23 cellular contexts compared by ENCODE assay signal in genomic region chr19:32543107-32543900, GRCh38. TPM values are rescaled to one million over a fixed set of nuclear protein-coding genes. Genes with fewer than 3 reads are reported as not detected.
DNase-seq lines count a peak whose midpoint lies in the region; ATAC-seq, FAIRE-seq and TF ChIP-seq lines count a peak whose summit lies in the region.
"Had no signal": no experiment of that assay in that cellular context is flagged by ENCODE, and none has a peak within 500 bp of the region (broad histone marks: within the 10 kb centered on the region; RNA-seq: fewer than 3 reads in every experiment).

No MANE protein-coding gene starts in this region.

- no peaks in the 10 kb centered on the region for H3K36me3 ChIP-seq in breast epithelium
- H3K36me3 ChIP-seq in bronchial epithelial cell (ENCODE audit: control insufficient read depth, insufficient read depth, low read length): no peaks in the 10 kb centered on the region
- H3K36me3 ChIP-seq: neural progenitor cell, right atrium auricular region, uterus had no signal

- no peak for ATAC-seq in HG03175 (IDR thresholded peaks at IDR 0.05; ENCODE audit: unreplicated experiment)
- ATAC-seq: activated naive CD8-positive, alpha-beta T cell treated with anti-CD3 and anti-CD28 coated beads, Interleukin-2, amount 50 U/mL, for 24 hours; activated T-helper 17 cell treated with anti-CD3 and anti-CD28 coated beads, Interleukin-2, amount 50 U/mL, for 72 hours; stimulated activated naive CD8-positive, alpha-beta T cell treated with anti-CD3 and anti-CD28 coated beads, Interleukin-15, amount 100 ng/mL, for 72 hours; T-helper 17 cell had no signal

- H3K27ac ChIP-seq in breast epithelium: no peak overlapping the region
- H3K27ac ChIP-seq: neural progenitor cell, right atrium auricular region, uterus had no signal

- no peak for TF ChIP-seq CTCF in MCF 10A (IDR thresholded peaks at IDR 0.05; ENCODE audit: unreplicated experiment)
- no peak for TF ChIP-seq CTCF in breast epithelium (IDR thresholded peaks at IDR 0.05)
- no peak for TF ChIP-seq CTCF in bronchial epithelial cell (IDR thresholded peaks at IDR 0.05; ENCODE audit: insufficient read depth, low read length, severe bottlenecking)

- H3K9me3 Mint-ChIP-seq in MCF 10A (ENCODE audit: unreplicated experiment): no peaks in the 10 kb centered on the region
- H3K9me3 Mint-ChIP-seq: mesothelial cell of epicardium had no signal

- no peaks in the 10 kb centered on the region for H3K27me3 Mint-ChIP-seq in MCF 10A (ENCODE audit: insufficient read depth, unreplicated experiment)

- no peak for TF ChIP-seq POLR2A in breast epithelium (IDR thresholded peaks at IDR 0.05)

- FAIRE-seq in bronchial epithelial cell (lab: Jason Lieb, UNC): no peak
- no peak for FAIRE-seq in urothelium cell line (lab: Jason Lieb, UNC)

- intact Hi-C loops in MCF 10A (cut with micrococcal nuclease) (no loop called here), breast epithelium (cut with DNase I; ENCODE audit: low total_unique reads) (no loop called here)

- peaks cover 0 to 9% of the 10 kb centered on the region in 2 donors for H3K27me3 ChIP-seq in breast epithelium
- H3K27me3 ChIP-seq in bronchial epithelial cell (ENCODE audit: control insufficient read depth, insufficient read depth, low read length): no peaks in the 10 kb centered on the region
- H3K27me3 ChIP-seq: neural progenitor cell, right atrium auricular region, uterus had no signal

- H3K4me3 ChIP-seq in breast epithelium: no peak overlapping the region
- no peak overlapping the region for H3K4me3 ChIP-seq in bronchial epithelial cell (ENCODE audit: low read depth, low read length)
- H3K4me3 ChIP-seq: neural progenitor cell, right atrium auricular region, uterus had no signal

- POLR2A ChIA-PET in MCF 10A (lab: Yijun Ruan, JAX): no interaction called here

- CTCF ChIA-PET in MCF 10A (lab: Yijun Ruan, JAX): interaction anchor here (0.6 to 1.0 kb wide), 2 partner anchors 20 to 517 kb away, joined by 3 to 4 read pairs; no protein-coding TSS in a partner anchor

- H3K4me3 Mint-ChIP-seq in MCF 10A (ENCODE audit: unreplicated experiment): no peak overlapping the region
- H3K4me3 Mint-ChIP-seq: activated naive CD8-positive, alpha-beta T cell treated with anti-CD3 and anti-CD28 coated beads, Interleukin-2, amount 50 U/mL, for 24 hours; activated T-helper 17 cell treated with anti-CD3 and anti-CD28 coated beads, Interleukin-2, amount 50 U/mL, for 72 hours; CD4-positive, CD25-positive, alpha-beta regulatory T cell; mesothelial cell of epicardium; neural progenitor cell; stimulated activated naive CD8-positive, alpha-beta T cell treated with anti-CD3 and anti-CD28 coated beads, Interleukin-15, amount 100 ng/mL, for 72 hours; T-helper 17 cell had no signal

- no TSS peak for BruUV-seq in MCF 10A (replicated peaks; lab: Mats Ljungman, UMichigan)

- no peaks in the 10 kb centered on the region for H3K36me3 Mint-ChIP-seq in MCF 10A (ENCODE audit: insufficient read depth, unreplicated experiment)
- H3K36me3 Mint-ChIP-seq: CD4-positive, CD25-positive, alpha-beta regulatory T cell; mesothelial cell of epicardium; neural progenitor cell had no signal

- H3K27ac Mint-ChIP-seq in MCF 10A (ENCODE audit: low read depth, unreplicated experiment): no peak overlapping the region
- H3K27ac Mint-ChIP-seq: activated naive CD8-positive, alpha-beta T cell treated with anti-CD3 and anti-CD28 coated beads, Interleukin-2, amount 50 U/mL, for 24 hours; activated T-helper 17 cell treated with anti-CD3 and anti-CD28 coated beads, Interleukin-2, amount 50 U/mL, for 72 hours; CD4-positive, CD25-positive, alpha-beta regulatory T cell; mesothelial cell of epicardium; neural progenitor cell; T-helper 17 cell had no signal

- H3K4me1 ChIP-seq in breast epithelium: no peaks in the 10 kb centered on the region
- H3K4me1 ChIP-seq: neural progenitor cell, right atrium auricular region, uterus had no signal

- H3K9me3 ChIP-seq in breast epithelium: no peaks in the 10 kb centered on the region
- H3K9me3 ChIP-seq: right atrium auricular region, uterus had no signal

- no peaks in the 10 kb centered on the region for H3K4me1 Mint-ChIP-seq in MCF 10A (ENCODE audit: insufficient read depth, unreplicated experiment)
- H3K4me1 Mint-ChIP-seq: activated naive CD8-positive, alpha-beta T cell treated with anti-CD3 and anti-CD28 coated beads, Interleukin-2, amount 50 U/mL, for 24 hours; activated T-helper 17 cell treated with anti-CD3 and anti-CD28 coated beads, Interleukin-2, amount 50 U/mL, for 72 hours; CD4-positive, CD25-positive, alpha-beta regulatory T cell; mesothelial cell of epicardium; stimulated activated naive CD8-positive, alpha-beta T cell treated with anti-CD3 and anti-CD28 coated beads, Interleukin-15, amount 100 ng/mL, for 72 hours; T-helper 17 cell had no signal

- peak; percentile 83 for DNase-seq in MCF 10A (ENCODE audit: unreplicated experiment)
- DNase-seq in breast epithelium (ENCODE audit: low spot score in 2 of 2): no peak
- DNase-seq in RPMI7951 (ENCODE audit: low read depth): peak; percentile 79
- DNase-seq in bronchial epithelial cell (ENCODE audit: low read depth): peak; percentile 2
- DNase-seq in urothelium cell line (ENCODE audit: low spot score): peak; percentile 39
- no peak for DNase-seq in NCI-H2081 treated with DMSO at 0.1 percent for 48 hours (lab: John Stamatoyannopoulos, UW)
- DNase-seq in NCI-H2107 (lab: John Stamatoyannopoulos, UW): no peak
- DNase-seq: activated CD4-positive, alpha-beta T cell treated with anti-CD3 and anti-CD28 coated beads for 1 hour; activated naive CD8-positive, alpha-beta T cell treated with anti-CD3 and anti-CD28 coated beads, Interleukin-2, amount 50 U/mL, for 24 hours; CD4-positive, CD25-positive, alpha-beta regulatory T cell; hypothalamus; kidney glomerular epithelial cell; NCI-H1105; NCI-H345; SHP77; stimulated activated naive CD8-positive, alpha-beta T cell treated with anti-CD3 and anti-CD28 coated beads, Interleukin-15, amount 100 ng/mL, for 72 hours; T-helper 17 cell; uterus had no signal

RNA-seq across cellular contexts. Expression of gene PDCD5, which starts 37.7 kb away (rescaled TPM):
- 261 and 290 TPM in 2 replicates for total RNA-seq in MCF 10A (2022)
- 10 to 100 TPM; 82.8 to 93.7 (median 89.3) TPM for total RNA-seq in breast epithelium
- total RNA-seq in RPMI7951 (2014; rRNA removed; shearing (Covaris generic)): 288 and 343 TPM in 2 replicates
- total RNA-seq in bronchial epithelial cell: 131 and 159 TPM in 2 replicates

Comparison
In these comparisons a context has a peak if more than half of its experiments do, and no peak if none do; other contexts are left out.
1. DNase-seq: peak in MCF 10A (single experiment), RPMI7951 (single experiment), bronchial epithelial cell (single experiment) and urothelium cell line (single experiment); none in breast epithelium (0 of 2), NCI-H2081 treated with DMSO at 0.1 percent for 48 hours (single experiment) and NCI-H2107 (single experiment).